ENCODE assay signal across 1 cellular context in the genomic region with DNA sequence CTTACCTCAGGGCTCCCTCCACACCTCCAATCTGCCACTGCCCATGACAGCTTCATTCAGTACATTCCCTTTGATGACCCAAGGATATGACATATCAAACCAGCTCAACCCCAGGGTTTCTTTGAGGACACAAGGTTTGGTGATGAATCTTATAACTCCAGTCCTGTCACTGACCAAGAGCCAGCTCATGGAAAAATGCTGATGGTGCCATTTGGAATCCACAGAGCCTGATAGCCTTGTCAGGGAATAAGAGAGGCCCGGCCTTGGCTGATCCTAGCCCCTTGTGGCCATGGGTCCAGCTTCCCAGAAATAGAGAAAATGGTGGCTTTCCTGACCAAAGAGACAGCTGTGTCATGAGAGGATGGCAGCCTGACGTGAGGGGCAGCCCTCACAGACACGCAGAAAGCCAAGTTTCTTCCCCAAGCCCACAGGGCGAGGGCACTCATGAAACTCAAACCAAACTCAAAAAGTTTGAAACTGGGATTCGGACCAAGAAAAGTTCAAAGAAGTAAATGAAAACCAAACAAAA.
TF ChIP-seq lines count a peak whose summit lies in the region.

No MANE protein-coding gene starts in this region.

TF ChIP-seq in K562, 482 proteins besides CTCF, POLR2A, EP300 and RAD21 (continued from another document):
- no peak for TF ChIP-seq CEBPZ (IDR thresholded peaks at IDR 0.05; ENCODE audit: borderline replicate concordance, low read depth, low read length)
